ENCODE assay signal across 9 cellular contexts in the genomic region with DNA sequence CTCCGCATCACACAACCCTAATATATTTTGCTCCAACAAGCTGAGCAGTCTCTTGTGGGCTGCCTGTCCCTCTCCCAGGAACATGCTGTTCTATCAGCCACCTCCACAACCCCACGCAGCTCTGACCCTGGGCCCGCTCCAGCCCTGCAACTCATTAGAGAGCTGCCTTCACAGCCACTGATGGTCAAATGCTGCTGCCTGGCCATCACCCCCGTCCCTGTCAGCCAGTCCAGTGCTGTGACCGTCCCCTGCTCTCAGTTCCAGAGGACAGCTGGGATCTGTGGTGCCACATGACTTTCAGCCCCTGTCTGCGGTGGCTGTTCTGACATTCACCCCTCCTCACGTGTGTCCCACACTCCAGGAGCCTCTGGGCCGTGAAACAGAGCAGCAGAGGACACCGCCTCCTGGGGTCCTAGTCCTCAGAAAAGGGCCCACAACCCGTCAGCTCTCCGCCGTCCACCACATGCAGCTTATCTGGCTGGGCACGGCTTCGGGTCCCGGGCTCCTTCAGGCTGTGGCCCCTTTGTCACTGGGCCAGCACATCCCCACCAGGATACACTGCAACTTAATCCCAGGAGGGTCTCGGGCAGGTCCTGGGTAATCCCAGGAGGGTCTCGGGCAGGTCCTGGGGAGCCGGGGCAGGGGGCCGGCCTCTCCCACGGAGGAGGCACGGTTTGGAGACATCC. TPM values are rescaled to one million over a fixed set of nuclear protein-coding genes. Genes with fewer than 3 reads are reported as not detected.
DNase-seq lines count a peak whose midpoint lies in the region; ATAC-seq, FAIRE-seq and TF ChIP-seq lines count a peak whose summit lies in the region.
"Had no signal": no experiment of that assay in that cellular context is flagged by ENCODE, and none has a peak within 500 bp of the region (broad histone marks: within the 10 kb centered on the region; RNA-seq: fewer than 3 reads in every experiment).

No MANE protein-coding gene starts in this region.

- no peak overlapping the region for H3K4me3 Mint-ChIP-seq in GM23338

- TF ChIP-seq EP300 in K562 (IDR thresholded peaks at IDR 0.05; ENCODE audit: low read length), result no peak

- in situ Hi-C loops in K562 (cut with MboI), result loop anchor here (5.0 kb wide), 2 partner anchors 59 to 99 kb away; no protein-coding TSS in a partner anchor
- in situ Hi-C loops in brain microvascular endothelial cell (cut with HindIII; ENCODE audit: low pct_ligation_motif_present, low sequenced_read_pairs), result no loop called here

- H3K79me2 ChIP-seq in K562 (ENCODE audit: control insufficient read depth, insufficient read depth, low read length), result no peaks in the 10 kb centered on the region
- no peaks in the 10 kb centered on the region for H3K79me2 ChIP-seq in GM23338 (replicated peaks; ENCODE audit: insufficient read depth)

- H3K9me3 ChIP-seq in K562 (replicated peaks; ENCODE audit: control insufficient read depth, insufficient read depth, low read depth, low read length) (no peaks in the 10 kb centered on the region), lower lobe of right lung (no peaks in the 10 kb centered on the region)

- TF ChIP-seq RAD21 in K562 (CRISPR knock-in tag; conservative IDR thresholded peaks at IDR 0.05 in 1 of 2, IDR thresholded peaks at IDR 0.05 in 1 of 2), result no peak

- no peak overlapping the region for H3K27ac Mint-ChIP-seq in GM23338

- CTCF ChIA-PET in K562 (lab: Yijun Ruan, JAX; ENCODE audit: low intra/inter-chr PET ratio), result no interaction called here

- intact Hi-C loops in K562 (cut with micrococcal nuclease) (loop anchor here (5.0 kb wide), 1 partner anchor 39 kb away; no protein-coding TSS in a partner anchor), lower lobe of right lung (cut with DNase I) (no loop called here)

- DNase-seq in NCI-H1694 treated with DMSO at 0.1 percent for 48 hours (lab: John Stamatoyannopoulos, UW), result peak; percentile 12
- DNase-seq in NCI-H1694 (lab: John Stamatoyannopoulos, UW), result no peak
- DNase-seq in K562 (ENCODE audit: extremely low read depth in 1 of 4, low spot score in 3 of 4), result peak in 1 of 4 experiments; percentile 29
- no peak for DNase-seq in lower lobe of right lung
- DNase-seq in substantia nigra (lab: John Stamatoyannopoulos, UW), result peak in 43 of 49 donors; percentile 16 to 87 (median 53)
- DNase-seq in brain microvascular endothelial cell, result no peak
- no peak for DNase-seq in HK-2 (ENCODE audit: unreplicated experiment)
- no peak for DNase-seq in GM23338 (ENCODE audit: low spot score)

- H3K36me3 ChIP-seq in K562 (ENCODE audit: control insufficient read depth, insufficient read depth, low read length) (no peaks in the 10 kb centered on the region), lower lobe of right lung (no peaks in the 10 kb centered on the region), brain microvascular endothelial cell (replicated peaks) (no peaks in the 10 kb centered on the region), GM23338 (ENCODE audit: insufficient read depth) (no peaks in the 10 kb centered on the region)

- TF ChIP-seq POLR2A in K562 (conservative IDR thresholded peaks at IDR 0.05), result no peak

- peaks cover 5% of the 10 kb centered on the region; the same call in 2 of the 3 replicates for H3K4me1 Mint-ChIP-seq in GM23338

- FAIRE-seq in K562 (lab: Jason Lieb, UNC), result peak; percentile 57
- FAIRE-seq: A204.1 had no signal

- no peak overlapping the region for H3K4me2 ChIP-seq in K562 (ENCODE audit: insufficient read depth, low read length)
- no peak overlapping the region for H3K4me2 ChIP-seq in GM23338

- H3K27me3 Mint-ChIP-seq in GM23338 (ENCODE audit: insufficient read depth, low read depth, poor library complexity), result peaks cover 15% of the 10 kb centered on the region

- H3K4me1 ChIP-seq in K562 (replicated peaks in 1 of 2; ENCODE audit: control insufficient read depth in 2 of 2, insufficient read depth in 2 of 2, low read length in 2 of 2) (peaks cover 20 to 74% of the 10 kb centered on the region in 2 experiments), lower lobe of right lung (peaks cover 74% of the 10 kb centered on the region), GM23338 (ENCODE audit: insufficient read depth) (peaks cover 10% of the 10 kb centered on the region; the same call in 1 of the 2 replicates)

- BruUV-seq in K562 (replicated peaks; lab: Mats Ljungman, UMichigan), result no TSS peak

- H4K20me1 ChIP-seq in K562 (replicated peaks; ENCODE audit: control insufficient read depth, insufficient read depth, low read length) (no peaks in the 10 kb centered on the region), GM23338 (replicated peaks; ENCODE audit: insufficient read depth) (no peaks in the 10 kb centered on the region)

- H3K27ac ChIP-seq in K562 (ENCODE audit: extremely low read depth, low read depth, low read length) (no peak overlapping the region), lower lobe of right lung (peak overlapping the region; percentile 99), substantia nigra (ENCODE audit: low read depth, low read length, poor library complexity, severe bottlenecking) (peak overlapping the region; percentile 95), brain microvascular endothelial cell (no peak overlapping the region), GM23338 (ENCODE audit: low read depth) (no peak overlapping the region)

- no peaks in the 10 kb centered on the region for H3K9me3 Mint-ChIP-seq in GM23338

- peak overlapping the region in 1 of 2 experiments; percentile 45; a peak in 2 of 4 replicates for H3K9ac ChIP-seq in K562 (ENCODE audit: insufficient read depth in 1 of 2, low read depth in 2 of 2, low read length in 2 of 2)

- TF ChIP-seq CTCF in K562 (IDR thresholded peaks at IDR 0.05 in 2 of 3, conservative IDR thresholded peaks at IDR 0.05 in 1 of 3; ENCODE audit: insufficient read depth in 2 of 3, low read depth in 1 of 3, low read length in 3 of 3) (no peak), lower lobe of right lung (IDR thresholded peaks at IDR 0.05) (no peak), brain microvascular endothelial cell (IDR thresholded peaks at IDR 0.05; ENCODE audit: low read depth, low read length, missing control alignments) (no peak), GM23338 (conservative IDR thresholded peaks at IDR 0.05; ENCODE audit: low read depth in 2 of 2) (no peak)

- POLR2A ChIA-PET in K562 (lab: Yijun Ruan, JAX), result interaction anchor here (0.7 to 1.3 kb wide), 4 partner anchors 16 to 97 kb away, joined by 3 to 5 read pairs (median 4); a partner anchor contains a TSS

- no peaks in the 10 kb centered on the region; the same call in 1 of the 2 replicates for H3F3A ChIP-seq in GM23338 (replicated peaks; ENCODE audit: low read depth)

- no peaks in the 10 kb centered on the region for H3K36me3 Mint-ChIP-seq in GM23338 (ENCODE audit: low read depth)

- H2AFZ ChIP-seq in K562 (ENCODE audit: low read depth, low read length), result no peak overlapping the region
- no peak overlapping the region for H2AFZ ChIP-seq in GM23338

- H3K4me3 ChIP-seq in K562 (no peak overlapping the region), lower lobe of right lung (peak overlapping the region; percentile 66), brain microvascular endothelial cell (ENCODE audit: low read depth, low read length) (no peak overlapping the region), GM23338 (no peak overlapping the region)

- H3K9me1 ChIP-seq in K562 (ENCODE audit: control insufficient read depth, insufficient read depth, low read length), result no peaks in the 10 kb centered on the region

- H3K9me2 ChIP-seq in GM23338 (ENCODE audit: insufficient read depth), result no peaks in the 10 kb centered on the region

- 42% methylated on average over 10 of the region's 21 CpGs for WGBS in K562 (ENCODE audit: insufficient coverage, low coverage, missing lambda C conversion rate)

- no peaks in the 10 kb centered on the region for H3K27me3 ChIP-seq in K562 (ENCODE audit: control insufficient read depth in 2 of 2, insufficient read depth in 2 of 2, low read length in 2 of 2)
- peaks cover 8% of the 10 kb centered on the region for H3K27me3 ChIP-seq in lower lobe of right lung (ENCODE audit: low read depth)
- no peaks in the 10 kb centered on the region for H3K27me3 ChIP-seq in brain microvascular endothelial cell (replicated peaks)
- peaks cover 9% of the 10 kb centered on the region for H3K27me3 ChIP-seq in GM23338 (ENCODE audit: insufficient read depth)

- no peak for ATAC-seq in K562
- no peak for ATAC-seq in lower lobe of right lung
- ATAC-seq in GM23338, result no peak

RNA-seq across cellular contexts. Expression of a gene that starts 14.9 kb away (rescaled TPM):
- total RNA-seq in K562 (2011; cell fraction: chromatin; rRNA removed; ENCODE audit: low replicate concordance), result 25.0 and 46.1 TPM in 2 replicates
- 45.8 and 49.4 TPM in 2 replicates for total RNA-seq in K562 (2011; cell fraction: nucleolus; rRNA removed)
- 32.0 and 37.3 TPM in 2 replicates for total RNA-seq in K562 (2011; cell fraction: nucleoplasm; rRNA removed)
- 25.3 and 33.2 TPM in 2 replicates for total RNA-seq in K562 (2014; rRNA removed)
- total RNA-seq in K562 (2014; rRNA removed; fragmentation: Illumina TruSeq; extraction: Trizol), result 4.9 and 6.3 TPM in 2 replicates
- 10.1 and 10.7 TPM in 2 replicates for total RNA-seq in K562 (2015; rRNA removed; fragmentation: Illumina TruSeq; extraction: Trizol)
- 19.5 and 19.8 TPM in 2 replicates for total RNA-seq in K562 (2021)
- 8.8 and 12.4 TPM in 2 replicates for polyA plus RNA-seq in K562 (2011; rRNA removed)
- polyA plus RNA-seq in K562 (2011; cell fraction: cytosol; rRNA removed), result 12.4 and 16.3 TPM in 2 replicates
- polyA plus RNA-seq in K562 (2011; cell fraction: nucleus; rRNA removed), result 34.7 and 37.7 TPM in 2 replicates
- polyA plus RNA-seq in K562 (2012), result 18.1 and 28.6 TPM in 2 replicates
- polyA plus RNA-seq in K562 (2014; fragmentation: Illumina TruSeq; extraction: Trizol), result 6.3 and 9.3 TPM in 2 replicates
- polyA plus RNA-seq in K562 (2014; fragmentation: Nextera tagmentation; extraction: Ambion mirVana), result 1 to 10 TPM in 1 of 2 experiments, under 1 TPM in 1; 0.96 to 1.5 TPM
- polyA plus RNA-seq in K562 (2014; rRNA removed), result 19.9 and 22.4 TPM in 2 replicates
- 2.1 and 2.4 TPM in 2 replicates for polyA minus RNA-seq in K562 (2011; rRNA and poly(A)+ RNA removed)
- 5.1 and 6.0 TPM in 2 replicates for polyA minus RNA-seq in K562 (2011; cell fraction: cytosol; rRNA and poly(A)+ RNA removed)
- 5.1 and 5.8 TPM in 2 replicates for polyA minus RNA-seq in K562 (2011; cell fraction: nucleus; rRNA and poly(A)+ RNA removed)
- total RNA-seq in lower lobe of right lung, result 42.7 TPM
- 34.4 and 35.7 TPM in 2 replicates for total RNA-seq in GM23338 (2014; rRNA removed; shearing (Covaris generic))
- 47.7 and 49.4 TPM in 2 replicates for polyA plus RNA-seq in GM23338 (2016; fragmentation: Nextera tagmentation; extraction: Ambion mirVana)

RNA-seq across cellular contexts. Expression of a gene that starts 15.1 kb away (rescaled TPM):
- 6.2 and 18.5 TPM in 2 replicates for total RNA-seq in K562 (2011; cell fraction: chromatin; rRNA removed; ENCODE audit: low replicate concordance)
- 20.3 and 21.8 TPM in 2 replicates for total RNA-seq in K562 (2011; cell fraction: nucleolus; rRNA removed)
- total RNA-seq in K562 (2011; cell fraction: nucleoplasm; rRNA removed), result 13.6 and 15.7 TPM in 2 replicates
- total RNA-seq in K562 (2014; rRNA removed), result 3.4 and 5.8 TPM in 2 replicates
- total RNA-seq in K562 (2014; rRNA removed; fragmentation: Illumina TruSeq; extraction: Trizol), result 0.83 and 2.0 TPM in 2 replicates
- 3.7 and 3.8 TPM in 2 replicates for total RNA-seq in K562 (2015; rRNA removed; fragmentation: Illumina TruSeq; extraction: Trizol)
- 8.5 and 11.0 TPM in 2 replicates for total RNA-seq in K562 (2021)
- polyA plus RNA-seq in K562 (2011; rRNA removed), result 2.6 and 3.9 TPM in 2 replicates
- 2.9 and 4.5 TPM in 2 replicates for polyA plus RNA-seq in K562 (2011; cell fraction: cytosol; rRNA removed)
- 14.0 and 20.4 TPM in 2 replicates for polyA plus RNA-seq in K562 (2011; cell fraction: nucleus; rRNA removed)
- polyA plus RNA-seq in K562 (2012), result 8.3 and 9.5 TPM in 2 replicates
- 4.0 and 7.3 TPM in 2 replicates for polyA plus RNA-seq in K562 (2014; fragmentation: Illumina TruSeq; extraction: Trizol)
- under 1 TPM; 0.20 to 0.62 TPM for polyA plus RNA-seq in K562 (2014; fragmentation: Nextera tagmentation; extraction: Ambion mirVana)
- polyA plus RNA-seq in K562 (2014; rRNA removed), result 4.9 and 5.8 TPM in 2 replicates
- 2.2 and 3.7 TPM in 2 replicates for polyA minus RNA-seq in K562 (2011; rRNA and poly(A)+ RNA removed)
- 3.6 and 3.7 TPM in 2 replicates for polyA minus RNA-seq in K562 (2011; cell fraction: cytosol; rRNA and poly(A)+ RNA removed)
- 1.4 and 2.8 TPM in 2 replicates for polyA minus RNA-seq in K562 (2011; cell fraction: nucleus; rRNA and poly(A)+ RNA removed)
- 25.9 TPM for total RNA-seq in lower lobe of right lung
- 23.3 and 26.9 TPM in 2 replicates for total RNA-seq in GM23338 (2014; rRNA removed; shearing (Covaris generic))
- 18.7 and 21.8 TPM in 2 replicates for polyA plus RNA-seq in GM23338 (2016; fragmentation: Nextera tagmentation; extraction: Ambion mirVana)

RNA-seq across cellular contexts. Expression of a gene that starts 27.2 kb away (rescaled TPM):
- 8.4 and 19.1 TPM in 2 replicates for total RNA-seq in K562 (2011; cell fraction: chromatin; rRNA removed; ENCODE audit: low replicate concordance)
- total RNA-seq in K562 (2011; cell fraction: nucleolus; rRNA removed), result 31.2 and 35.0 TPM in 2 replicates
- total RNA-seq in K562 (2011; cell fraction: nucleoplasm; rRNA removed), result 9.8 and 13.2 TPM in 2 replicates
- total RNA-seq in K562 (2014; rRNA removed) (37.0 and 41.1 TPM in 2 replicates), K562 (2014; rRNA removed; fragmentation: Illumina TruSeq; extraction: Trizol) (4.2 and 4.3 TPM in 2 replicates), K562 (2015; rRNA removed; fragmentation: Illumina TruSeq; extraction: Trizol) (11.9 and 13.8 TPM in 2 replicates), K562 (2021) (40.5 and 41.3 TPM in 2 replicates), lower lobe of right lung (94.7 TPM)
- polyA plus RNA-seq in K562 (2011; rRNA removed) (5.3 and 8.0 TPM in 2 replicates), K562 (2014; fragmentation: Illumina TruSeq; extraction: Trizol) (4.4 and 11.4 TPM in 2 replicates), K562 (2014; fragmentation: Nextera tagmentation; extraction: Ambion mirVana) (under 1 TPM; 0.24 to 0.57 TPM), K562 (2014; rRNA removed) (34.1 and 35.4 TPM in 2 replicates), GM23338 (2016; fragmentation: Nextera tagmentation; extraction: Ambion mirVana) (17.7 and 18.8 TPM in 2 replicates)
- polyA plus RNA-seq in K562 (2011; cell fraction: cytosol; rRNA removed), result 13.4 and 28.9 TPM in 2 replicates
- polyA plus RNA-seq in K562 (2011; cell fraction: nucleus; rRNA removed), result 36.6 and 49.9 TPM in 2 replicates
- 18.0 and 35.9 TPM in 2 replicates for polyA plus RNA-seq in K562 (2012)
- polyA minus RNA-seq in K562 (2011; rRNA and poly(A)+ RNA removed), result 0.99 and 1.4 TPM in 2 replicates
- polyA minus RNA-seq in K562 (2011; cell fraction: cytosol; rRNA and poly(A)+ RNA removed), result 7.1 and 7.7 TPM in 2 replicates
- 10.2 and 10.6 TPM in 2 replicates for polyA minus RNA-seq in K562 (2011; cell fraction: nucleus; rRNA and poly(A)+ RNA removed)
- 30.6 and 37.3 TPM in 2 replicates for total RNA-seq in GM23338 (2014; rRNA removed; shearing (Covaris generic))

Comparison
In these comparisons a context has a peak if more than half of its experiments do, and no peak if none do; other contexts are left out.
1. DNase-seq: peak in NCI-H1694 treated with DMSO at 0.1 percent for 48 hours (single experiment) and substantia nigra (43 of 49); none in NCI-H1694 (single experiment), lower lobe of right lung (single experiment), brain microvascular endothelial cell (single experiment), HK-2 (single experiment) and GM23338 (single experiment).
2. H3K27ac ChIP-seq: peak in lower lobe of right lung (single experiment) and substantia nigra (single experiment); none in K562 (single experiment), brain microvascular endothelial cell (single experiment) and GM23338 (single experiment).